10 cellular contexts compared by ENCODE assay signal in genomic region chr3:15633766-15634588, GRCh38. TPM values are rescaled to one million over a fixed set of nuclear protein-coding genes. Genes with fewer than 3 reads are reported as not detected.
DNase-seq lines count a peak whose midpoint lies in the region; ATAC-seq and TF ChIP-seq lines count a peak whose summit lies in the region.
"Had no signal": no experiment of that assay in that cellular context is flagged by ENCODE, and none has a peak within 500 bp of the region (broad histone marks: within the 10 kb centered on the region; RNA-seq: fewer than 3 reads in every experiment).

No MANE protein-coding gene starts in this region.

- no peaks in the 10 kb centered on the region for H3K9me3 ChIP-seq in spleen
- H3K9me3 ChIP-seq in Peyer's patch: no peaks in the 10 kb centered on the region

- ATAC-seq in HG03565 (IDR thresholded peaks at IDR 0.05; ENCODE audit: unreplicated experiment) (no peak), HG02840 (IDR thresholded peaks at IDR 0.05; ENCODE audit: low FRiP score, unreplicated experiment) (no peak)

- intact Hi-C loops in spleen (cut with DNase I; ENCODE audit: low total_unique reads): loop anchor here (10.0 kb wide), 1 partner anchor 541 kb away; the partner anchor contains the start of gene GALNT15

- H3K4me3 Mint-ChIP-seq in HFFc6: peak overlapping the region; percentile 87
- H3K4me3 Mint-ChIP-seq: activated CD4-positive, alpha-beta T cell treated with anti-CD3 and anti-CD28 coated beads, Interleukin-2, amount 10 ng/mL, durations not matched to agents 24 days and 14 days had no signal

- H3K4me1 Mint-ChIP-seq in HFFc6 (ENCODE audit: low read depth): peaks cover 100% of the 10 kb centered on the region

- no peaks in the 10 kb centered on the region; the same call in 1 of the 2 replicates for H3K27me3 Mint-ChIP-seq in HFFc6 (ENCODE audit: insufficient read depth)
- H3K27me3 Mint-ChIP-seq: activated CD4-positive, alpha-beta T cell treated with anti-CD3 and anti-CD28 coated beads, Interleukin-2, amount 10 ng/mL, durations not matched to agents 24 days and 14 days had no signal

- 16 to 36% (median 30%) methylated on average over 4 of the region's 4 CpGs for WGBS in adipose tissue, 3 donors
- WGBS in spleen, 5 donors: 48 to 65% (median 58%) methylated on average over 4 of the region's 4 CpGs

- peak overlapping the region; percentile 100 for H3K27ac Mint-ChIP-seq in HFFc6
- H3K27ac Mint-ChIP-seq: activated CD4-positive, alpha-beta T cell treated with anti-CD3 and anti-CD28 coated beads, Interleukin-2, amount 10 ng/mL, durations not matched to agents 24 days and 14 days had no signal

- H3K36me3 Mint-ChIP-seq in HFFc6 (ENCODE audit: low read depth): peaks cover 12% of the 10 kb centered on the region; the same call in 1 of the 2 replicates

- no peaks in the 10 kb centered on the region for H3K27me3 ChIP-seq in spleen (replicated peaks in 1 of 7)
- H3K27me3 ChIP-seq in Peyer's patch: no peaks in the 10 kb centered on the region
- no peaks in the 10 kb centered on the region for H3K27me3 ChIP-seq in H7 (ENCODE audit: control insufficient read depth, insufficient read depth, low read length)

- TF ChIP-seq CTCF in HFFc6 (IDR thresholded peaks at IDR 0.05): no peak
- TF ChIP-seq CTCF in spleen (IDR thresholded peaks at IDR 0.05 in 8 of 11, conservative IDR thresholded peaks at IDR 0.05 in 3 of 11): no peak
- no peak for TF ChIP-seq CTCF in Peyer's patch (IDR thresholded peaks at IDR 0.05)

- peak; percentile 30 for DNase-seq in HFFc6
- DNase-seq in globus pallidus (ENCODE audit: low spot score): peak; percentile 58
- no peak for DNase-seq in spleen
- DNase-seq in Peyer's patch: no peak
- DNase-seq in H7: no peak
- DNase-seq: activated CD4-positive, alpha-beta T cell treated with anti-CD3 and anti-CD28 coated beads, Interleukin-2, amount 10 ng/mL, durations not matched to agents 24 days and 14 days had no signal

- peak overlapping the region; percentile 20 for H3K27ac ChIP-seq in adipose tissue (ENCODE audit: low read depth, low read length)
- H3K27ac ChIP-seq in spleen: peak overlapping the region in 6 of 8 donors; percentile 3 to 82 (median 36)
- peak overlapping the region in 1 of 4 donors; percentile 68 for H3K27ac ChIP-seq in Peyer's patch
- H3K27ac ChIP-seq: KMS-11 had no signal

- H3K4me1 ChIP-seq in spleen: peaks cover 7 to 73% (median 45%) of the 10 kb centered on the region in 6 donors
- peaks cover 0 to 18% (median 0%) of the 10 kb centered on the region in 4 donors for H3K4me1 ChIP-seq in Peyer's patch

- TF ChIP-seq POLR2A in spleen (IDR thresholded peaks at IDR 0.05) (no peak), Peyer's patch (IDR thresholded peaks at IDR 0.05) (no peak)

- no peak overlapping the region for H3K4me3 ChIP-seq in spleen
- H3K4me3 ChIP-seq in Peyer's patch: no peak overlapping the region
- H3K4me3 ChIP-seq in H7 (ENCODE audit: insufficient read depth, low read depth, low read length): no peak overlapping the region

- peaks cover 0 to 4% (median 0%) of the 10 kb centered on the region in 6 donors for H3K36me3 ChIP-seq in spleen
- no peaks in the 10 kb centered on the region for H3K36me3 ChIP-seq in Peyer's patch
- no peaks in the 10 kb centered on the region for H3K36me3 ChIP-seq in H7 (replicated peaks; ENCODE audit: control insufficient read depth, insufficient read depth, low read length)

- no peaks in the 10 kb centered on the region for H3K9me3 Mint-ChIP-seq in HFFc6
- H3K9me3 Mint-ChIP-seq: activated CD4-positive, alpha-beta T cell treated with anti-CD3 and anti-CD28 coated beads, Interleukin-2, amount 10 ng/mL, durations not matched to agents 24 days and 14 days had no signal

RNA-seq across cellular contexts. Expression of gene BTD, which starts 32.4 kb away (rescaled TPM):
- total RNA-seq in HFFc6 (2021; fragmentation: NEBNext Ultra II Directional; extraction: Animal tissue kit (Norgen Biotek cat#: 25700)): 10 to 100 TPM; 13.9 to 22.7 (median 17.2) TPM
- polyA plus RNA-seq in adipose tissue (10 to 100 TPM in 2 of 3 donors, 1 to 10 TPM in 1; 6.5 to 45.0 (median 21.6) TPM), spleen (1 to 10 TPM; 3.9 to 6.3 (median 6.0) TPM)
- total RNA-seq in spleen (10 to 100 TPM; 13.3 to 43.7 (median 23.9) TPM), Peyer's patch (10 to 100 TPM in 3 of 4 donors, 1 to 10 TPM in 1; 9.1 to 88.4 (median 59.9) TPM)
- total RNA-seq in H7 (2014; rRNA removed; shearing (Covaris generic)): 13.4 and 18.1 TPM in 2 replicates

RNA-seq across cellular contexts. Expression of gene HACL1, which starts 32.6 kb away (rescaled TPM):
- total RNA-seq in HFFc6 (2021; fragmentation: NEBNext Ultra II Directional; extraction: Animal tissue kit (Norgen Biotek cat#: 25700)): 10 to 100 TPM; 18.6 to 21.8 (median 20.5) TPM
- polyA plus RNA-seq in adipose tissue (10 to 100 TPM; 11.4 to 20.8 (median 14.3) TPM), spleen (10 to 100 TPM; 18.2 to 22.4 (median 19.0) TPM)
- total RNA-seq in spleen (10 to 100 TPM; 19.6 to 30.1 (median 25.5) TPM), Peyer's patch (10 to 100 TPM; 22.5 to 50.1 (median 33.0) TPM)
- total RNA-seq in H7 (2014; rRNA removed; shearing (Covaris generic)): 52.0 and 69.3 TPM in 2 replicates

Comparison
In these comparisons a context has a peak if more than half of its experiments do, and no peak if none do; other contexts are left out.
1. DNase-seq: peak in HFFc6 (single experiment) and globus pallidus (single experiment); none in spleen (single experiment), Peyer's patch (0 of 3) and H7 (single experiment).